ENCODE assay signal across 9 cellular contexts in the genomic region with DNA sequence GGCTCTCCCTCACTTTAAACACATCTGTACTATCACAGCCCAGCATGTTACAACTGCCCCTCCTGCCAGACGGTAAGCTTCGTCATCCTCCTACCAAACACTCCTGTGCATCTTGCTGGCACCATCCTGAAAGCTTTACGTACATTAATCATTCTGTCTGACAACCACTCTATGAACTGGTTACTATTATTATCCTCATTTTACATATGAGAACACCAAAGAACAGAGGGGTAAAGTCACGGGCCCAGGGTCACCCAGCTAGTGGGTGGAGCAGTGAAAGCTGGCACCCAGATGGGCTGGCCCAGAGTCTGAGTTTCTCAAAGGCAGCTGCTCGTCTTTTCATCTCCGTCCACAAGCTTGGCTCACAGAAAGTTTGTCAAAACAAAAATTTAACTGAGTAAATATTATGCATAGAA. TPM values are rescaled to one million over a fixed set of nuclear protein-coding genes. Genes with fewer than 3 reads are reported as not detected.
DNase-seq lines count a peak whose midpoint lies in the region; ATAC-seq and TF ChIP-seq lines count a peak whose summit lies in the region.
"Had no signal": no experiment of that assay in that cellular context is flagged by ENCODE, and none has a peak within 500 bp of the region (broad histone marks: within the 10 kb centered on the region; RNA-seq: fewer than 3 reads in every experiment).

No MANE protein-coding gene starts in this region.

- no peaks in the 10 kb centered on the region for H3K9me3 Mint-ChIP-seq in type B pancreatic cell

- no peak for ATAC-seq in heart left ventricle
- ATAC-seq in Right ventricle myocardium superior (ENCODE audit: poor library complexity) = no peak
- ATAC-seq in right lobe of liver = no peak
- ATAC-seq in HG03095 (IDR thresholded peaks at IDR 0.05; ENCODE audit: unreplicated experiment) = no peak

- DNase-seq in heart left ventricle = no peak
- no peak for DNase-seq in Right ventricle myocardium superior
- DNase-seq in astrocyte of the hippocampus (ENCODE audit: low read depth, low spot score) = peak; percentile 23
- peak in 2 of 3 donors; percentile 42 to 44 for DNase-seq in right lobe of liver
- no peak for DNase-seq in type B pancreatic cell (ENCODE audit: extremely low spot score, unreplicated experiment)
- no peak for DNase-seq in NCI-H2196 (lab: John Stamatoyannopoulos, UW; ENCODE audit: unreplicated experiment)
- no peak for DNase-seq in effector memory CD4-positive, alpha-beta T cell
- DNase-seq: hippocampal formation had no signal

- TF ChIP-seq POLR2A in heart left ventricle (IDR thresholded peaks at IDR 0.05) (no peak), right lobe of liver (IDR thresholded peaks at IDR 0.05) (no peak)

- H3K4me3 Mint-ChIP-seq in type B pancreatic cell = no peak overlapping the region

- no peak overlapping the region for H3K4me3 ChIP-seq in heart left ventricle
- no peak overlapping the region for H3K4me3 ChIP-seq in right lobe of liver
- H3K4me3 ChIP-seq in effector memory CD4-positive, alpha-beta T cell (ENCODE audit: insufficient read depth, low read depth, low read length, poor library complexity, severe bottlenecking) = no peak overlapping the region

- H3K27me3 Mint-ChIP-seq in type B pancreatic cell = no peaks in the 10 kb centered on the region

- H3K27me3 ChIP-seq in heart left ventricle (no peaks in the 10 kb centered on the region), right lobe of liver (no peaks in the 10 kb centered on the region)
- H3K27me3 ChIP-seq in effector memory CD4-positive, alpha-beta T cell (replicated peaks; ENCODE audit: control insufficient read depth, insufficient read depth, low read length, poor library complexity, severe bottlenecking) = no peaks in the 10 kb centered on the region

- peaks cover 13% of the 10 kb centered on the region for H3K4me1 Mint-ChIP-seq in type B pancreatic cell (ENCODE audit: unreplicated experiment)

- H3K27ac Mint-ChIP-seq in type B pancreatic cell = peak overlapping the region; percentile 47

- TF ChIP-seq CTCF in heart left ventricle (IDR thresholded peaks at IDR 0.05) = no peak
- no peak for TF ChIP-seq CTCF in right lobe of liver (IDR thresholded peaks at IDR 0.05)
- TF ChIP-seq CTCF in type B pancreatic cell (conservative IDR thresholded peaks at IDR 0.05) = no peak

- 77 to 84% (median 80%) methylated on average over 6 of the region's 6 CpGs for WGBS in heart left ventricle, 4 donors
- 55% methylated on average over 6 of the region's 6 CpGs for WGBS in right lobe of liver (ENCODE audit: insufficient coverage, low coverage, low lambda C conversion rate, missing lambda C conversion rate)

- H3K36me3 Mint-ChIP-seq in type B pancreatic cell = peaks cover 8% of the 10 kb centered on the region

- H3K4me1 ChIP-seq in heart left ventricle (peaks cover 3 to 75% (median 40%) of the 10 kb centered on the region in 12 donors), right lobe of liver (peaks cover 0 to 18% (median 8%) of the 10 kb centered on the region in 4 donors)
- H3K4me1 ChIP-seq in effector memory CD4-positive, alpha-beta T cell (ENCODE audit: control insufficient read depth, insufficient read depth, low read length, poor library complexity, severe bottlenecking) = peaks cover 13% of the 10 kb centered on the region

- intact Hi-C loops in heart left ventricle (cut with DNase I) (no loop called here), Right ventricle myocardium superior (cut with DNase I) (no loop called here), right lobe of liver (cut with DNase I) (no loop called here)

- H3K27ac ChIP-seq in heart left ventricle (peak overlapping the region in 10 of 12 donors; percentile 16 to 86 (median 66)), right lobe of liver (peak overlapping the region in 1 of 3 donors; percentile 67)
- H3K27ac ChIP-seq in effector memory CD4-positive, alpha-beta T cell (ENCODE audit: insufficient read depth, low read length, poor library complexity, severe bottlenecking) = no peak overlapping the region

- no peaks in the 10 kb centered on the region for H3K9me3 ChIP-seq in heart left ventricle
- no peaks in the 10 kb centered on the region for H3K9me3 ChIP-seq in right lobe of liver
- H3K9me3 ChIP-seq in effector memory CD4-positive, alpha-beta T cell (ENCODE audit: control insufficient read depth, low read length) = no peaks in the 10 kb centered on the region

- peaks cover 0 to 12% (median 0%) of the 10 kb centered on the region in 9 donors for H3K36me3 ChIP-seq in heart left ventricle
- no peaks in the 10 kb centered on the region for H3K36me3 ChIP-seq in right lobe of liver
- peaks cover 9% of the 10 kb centered on the region for H3K36me3 ChIP-seq in effector memory CD4-positive, alpha-beta T cell (ENCODE audit: control insufficient read depth, insufficient read depth, low read length)

RNA-seq across cellular contexts. Expression of gene PLA2G6, which starts 9.6 kb away (rescaled TPM):
- 10 to 100 TPM in 6 of 9 donors, 1 to 10 TPM in 3; 6.1 to 17.9 (median 11.0) TPM for total RNA-seq in heart left ventricle
- polyA plus RNA-seq in heart left ventricle = 10 to 100 TPM in 1 of 2 donors, 1 to 10 TPM in 1; 4.9 to 14.2 TPM
- 12.0 TPM for total RNA-seq in Right ventricle myocardium superior
- 10 to 100 TPM in 5 of 6 experiments, 1 to 10 TPM in 1; 8.1 to 32.9 (median 19.8) TPM for total RNA-seq in right lobe of liver
- total RNA-seq in type B pancreatic cell (ENCODE audit: low replicate concordance) = 64.1 and 78.6 TPM in 2 replicates

RNA-seq across cellular contexts. Expression of gene MAFF, which starts 29.8 kb away (rescaled TPM):
- total RNA-seq in heart left ventricle (10 to 100 TPM in 3 of 9 donors, 1 to 10 TPM in 6; 1.9 to 35.8 (median 4.0) TPM), Right ventricle myocardium superior (4.2 TPM), right lobe of liver (10 to 100 TPM in 3 of 6 experiments, 1 to 10 TPM in 3; 2.6 to 30.6 (median 11.0) TPM), type B pancreatic cell (ENCODE audit: low replicate concordance) (14.6 and 60.9 TPM in 2 replicates)
- 10 to 100 TPM in 1 of 2 donors, 1 to 10 TPM in 1; 4.7 to 36.0 TPM for polyA plus RNA-seq in heart left ventricle

Comparison
In these comparisons a context has a peak if more than half of its experiments do, and no peak if none do; other contexts are left out.
1. DNase-seq: peak in astrocyte of the hippocampus (single experiment) and right lobe of liver (2 of 3); none in heart left ventricle (0 of 5), Right ventricle myocardium superior (single experiment), type B pancreatic cell (single experiment), NCI-H2196 (single experiment) and effector memory CD4-positive, alpha-beta T cell (0 of 3).